In genomic region chr17:68248886-68249872, GRCh38 we compare ENCODE assay signal across 8 cellular contexts. TPM values are rescaled to one million over a fixed set of nuclear protein-coding genes. Genes with fewer than 3 reads are reported as not detected.
DNase-seq lines count a peak whose midpoint lies in the region; ATAC-seq and TF ChIP-seq lines count a peak whose summit lies in the region.

No MANE protein-coding gene starts in this region.

- BruUV-seq in MCF 10A (replicated peaks; lab: Mats Ljungman, UMichigan): no TSS peak

- TF ChIP-seq CTCF in MCF 10A (IDR thresholded peaks at IDR 0.05; ENCODE audit: unreplicated experiment): no peak

- ATAC-seq in HG03565 (IDR thresholded peaks at IDR 0.05; ENCODE audit: unreplicated experiment): no peak
- ATAC-seq in HG03135 (IDR thresholded peaks at IDR 0.05; ENCODE audit: unreplicated experiment): no peak
- no peak for ATAC-seq in GM21619 (IDR thresholded peaks at IDR 0.05; ENCODE audit: unreplicated experiment)

- POLR2A ChIA-PET in MCF 10A (lab: Yijun Ruan, JAX): interaction anchor here (0.6 to 3.5 kb wide), 18 partner anchors 8 to 262 kb away, joined by 3 to 75 read pairs (median 7); partner anchors contain the start of genes PRKAR1A and WIPI1

- H3K36me3 ChIP-seq in muscle layer of duodenum (ENCODE audit: control insufficient read depth in 1 of 2, insufficient read depth in 2 of 2, low read length in 2 of 2): peaks cover 9 to 14% of the 10 kb centered on the region in 2 donors

- DNase-seq in EL (peak; percentile 25), MV-4-11 (lab: John Stamatoyannopoulos, UW) (peak; percentile 87), MCF 10A (ENCODE audit: unreplicated experiment) (no peak), cerebellar cortex (ENCODE audit: low spot score) (no peak)

- peak overlapping the region; percentile 69 to 80 for H3K4me3 ChIP-seq in muscle layer of duodenum (ENCODE audit: low read depth in 1 of 2, low read length in 2 of 2)

- intact Hi-C loops in MCF 10A (cut with micrococcal nuclease): loop anchor here (5.0 kb wide), 1 partner anchor 42 kb away; no protein-coding TSS in a partner anchor

- H3K27me3 Mint-ChIP-seq in MCF 10A (ENCODE audit: insufficient read depth, unreplicated experiment): no peaks in the 10 kb centered on the region

- H3K27ac Mint-ChIP-seq in MCF 10A (ENCODE audit: low read depth, unreplicated experiment): peak overlapping the region; percentile 74

- no peaks in the 10 kb centered on the region for H3K27me3 ChIP-seq in muscle layer of duodenum (ENCODE audit: low read depth, low read length)

- peaks cover 45% of the 10 kb centered on the region for H3K36me3 Mint-ChIP-seq in MCF 10A (ENCODE audit: insufficient read depth, unreplicated experiment)

- CTCF ChIA-PET in MCF 10A (lab: Yijun Ruan, JAX): interaction anchor here (0.6 to 1.9 kb wide), 7 partner anchors 15 to 254 kb away, joined by 3 to 7 read pairs (median 4); partner anchors contain the start of gene WIPI1

- no peaks in the 10 kb centered on the region for H3K9me3 Mint-ChIP-seq in MCF 10A (ENCODE audit: unreplicated experiment)

- peak overlapping the region; percentile 90 for H3K4me3 Mint-ChIP-seq in MCF 10A (ENCODE audit: unreplicated experiment)

- H3K27ac ChIP-seq in muscle layer of duodenum (ENCODE audit: low read length): peak overlapping the region; percentile 95

- peaks cover 6 to 18% of the 10 kb centered on the region in 2 donors for H3K4me1 ChIP-seq in muscle layer of duodenum (ENCODE audit: control insufficient read depth in 1 of 2, insufficient read depth in 2 of 2, low read length in 2 of 2)

- H3K4me1 Mint-ChIP-seq in MCF 10A (ENCODE audit: insufficient read depth, unreplicated experiment): peaks cover 5% of the 10 kb centered on the region

- no peaks in the 10 kb centered on the region for H3K9me3 ChIP-seq in muscle layer of duodenum (ENCODE audit: control insufficient read depth in 1 of 2, low read length in 2 of 2)

RNA-seq across cellular contexts. Expression of gene AMZ2, which starts 1.3 kb away (rescaled TPM):
- 127 and 147 TPM in 2 replicates for total RNA-seq in MCF 10A (2022)

RNA-seq across cellular contexts. Expression of gene SLC16A6, which starts 41.7 kb away (rescaled TPM):
- 1.4 and 1.6 TPM in 2 replicates for total RNA-seq in MCF 10A (2022)

RNA-seq across cellular contexts. Expression of gene ARSG, which starts 42.1 kb away (rescaled TPM):
- 5.0 and 5.9 TPM in 2 replicates for total RNA-seq in MCF 10A (2022)

Comparison
In these comparisons a context has a peak if more than half of its experiments do, and no peak if none do; other contexts are left out.
1. DNase-seq: peak in EL (single experiment) and MV-4-11 (single experiment); none in MCF 10A (single experiment) and cerebellar cortex (single experiment).